In the genomic region with DNA sequence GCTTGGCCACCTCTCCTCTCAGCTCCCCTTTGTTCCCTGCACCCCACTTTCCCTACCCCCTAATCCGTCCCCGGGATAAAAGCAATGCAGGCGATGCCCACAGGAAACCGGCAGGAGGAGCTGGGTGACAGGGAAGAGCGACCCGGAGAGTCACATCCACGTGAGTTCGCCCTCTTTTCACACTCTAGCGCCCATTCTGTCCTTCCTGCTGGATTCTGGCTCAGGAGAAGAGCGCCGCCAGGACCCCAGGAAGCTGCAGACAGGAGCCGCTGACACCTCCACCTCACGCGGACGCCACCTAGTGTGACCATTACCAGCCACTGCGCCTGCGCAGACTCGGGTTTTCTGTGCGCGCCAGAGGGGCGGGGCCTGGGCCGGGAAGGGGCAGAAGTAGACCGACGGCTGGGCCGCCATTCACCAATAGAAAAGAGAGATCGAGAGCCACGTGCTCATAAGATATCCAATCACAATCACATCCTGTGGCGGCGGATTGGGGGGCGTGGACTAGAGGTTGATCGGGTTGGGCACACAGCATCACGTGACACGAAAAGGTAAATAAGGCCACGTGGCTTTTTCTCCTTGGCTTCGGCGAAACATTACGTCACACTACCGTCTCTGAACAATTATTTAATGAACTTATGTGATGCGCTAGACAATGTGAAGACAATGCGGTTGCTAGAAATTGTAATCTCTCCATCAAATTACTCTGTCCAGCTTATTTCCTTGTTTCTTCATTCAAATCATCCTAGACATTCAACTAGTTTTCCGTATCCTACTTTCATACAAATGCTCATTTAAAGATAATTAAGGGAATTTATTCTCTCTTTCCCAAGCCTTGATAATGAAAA, we compare ENCODE assay signal across 8 cellular contexts. TPM values are rescaled to one million over a fixed set of nuclear protein-coding genes. Genes with fewer than 3 reads are reported as not detected.
A peak's percentile ranks its signal among the peaks of the same experiment; 100 is the strongest.
DNase-seq lines count a peak whose midpoint lies in the region; ATAC-seq and TF ChIP-seq lines count a peak whose summit lies in the region.

No MANE protein-coding gene starts in this region.

- BruUV-seq in PC-9 (replicated peaks; lab: Mats Ljungman, UMichigan): no TSS peak

- DNase-seq in DMS79 (lab: John Stamatoyannopoulos, UW) (peak; percentile 99), KBM-7 (peak; percentile 100), PC-9 (peak; percentile 99), esophagus muscularis mucosa (ENCODE audit: extremely low spot score) (peak; percentile 100)
- peak; percentile 100 for DNase-seq in activated T-cell treated with anti-CD3 and anti-CD28 coated beads, Interleukin-2, amount 50 U/mL, for 48 hours
- DNase-seq in stimulated activated CD8-positive, alpha-beta memory T cell treated with anti-CD3 and anti-CD28 coated beads, Interleukin-7, amount 100 ng/mL, for 4 hours (ENCODE audit: low read depth in 2 of 2): peak; percentile 99 to 100

- H3K36me3 ChIP-seq in PC-9 (ENCODE audit: low read depth): no peaks in the 10 kb centered on the region
- peaks cover 0 to 3% (median 0%) of the 10 kb centered on the region in 4 donors for H3K36me3 ChIP-seq in esophagus muscularis mucosa
- no peaks in the 10 kb centered on the region for H3K36me3 ChIP-seq in muscle layer of duodenum (ENCODE audit: control insufficient read depth in 1 of 2, insufficient read depth in 2 of 2, low read length in 2 of 2)

- ATAC-seq in GM21717 (IDR thresholded peaks at IDR 0.05; ENCODE audit: unreplicated experiment): peak; percentile 97

- intact Hi-C loops in PC-9 (cut with micrococcal nuclease; ENCODE audit: unreplicated experiment) (loop anchor here (1.0 to 2.0 kb wide), 2 partner anchors 15 to 25 kb away; a partner anchor contains a TSS), esophagus muscularis mucosa (cut with DNase I) (no loop called here)

- peak; percentile 68 for TF ChIP-seq POLR2A in esophagus muscularis mucosa (IDR thresholded peaks at IDR 0.05; ENCODE audit: low read depth)

- H3K4me3 ChIP-seq in PC-9 (peak overlapping the region; percentile 82), esophagus muscularis mucosa (peak overlapping the region; percentile 55 to 71 (median 63)), muscle layer of duodenum (ENCODE audit: low read depth in 1 of 2, low read length in 2 of 2) (peak overlapping the region; percentile 70 to 74)

- TF ChIP-seq CTCF in PC-9 (conservative IDR thresholded peaks at IDR 0.05): no peak; the same call in 1 of the 2 replicates
- TF ChIP-seq CTCF in esophagus muscularis mucosa (IDR thresholded peaks at IDR 0.05): peak; percentile 46 to 76 (median 62)

- peaks cover 4% of the 10 kb centered on the region for H3K79me2 ChIP-seq in PC-9 (ENCODE audit: low read depth)

- no peak for TF ChIP-seq EP300 in esophagus muscularis mucosa (IDR thresholded peaks at IDR 0.05)

- no peaks in the 10 kb centered on the region for H3K9me2 ChIP-seq in PC-9 (ENCODE audit: insufficient read depth)

- H3K9me3 ChIP-seq in PC-9 (ENCODE audit: insufficient read depth, low read depth) (no peaks in the 10 kb centered on the region), esophagus muscularis mucosa (no peaks in the 10 kb centered on the region), muscle layer of duodenum (ENCODE audit: control insufficient read depth in 1 of 2, low read length in 2 of 2) (no peaks in the 10 kb centered on the region)

- H3K4me2 ChIP-seq in PC-9: peak overlapping the region; percentile 99

- H3K27me3 ChIP-seq in PC-9 (ENCODE audit: insufficient read depth, low read depth) (no peaks in the 10 kb centered on the region), esophagus muscularis mucosa (no peaks in the 10 kb centered on the region), muscle layer of duodenum (ENCODE audit: low read depth, low read length) (no peaks in the 10 kb centered on the region)

- in situ Hi-C loops in KBM-7 (cut with MboI; ENCODE audit: low pct_unique_long_range_greater_than_20kb, low sequenced_read_pairs): no loop called here

- no peaks in the 10 kb centered on the region for H4K20me1 ChIP-seq in PC-9 (ENCODE audit: insufficient read depth)

- no peaks in the 10 kb centered on the region for H3K4me1 ChIP-seq in PC-9 (replicated peaks; ENCODE audit: insufficient read depth)
- H3K4me1 ChIP-seq in esophagus muscularis mucosa: peaks cover 4 to 12% (median 10%) of the 10 kb centered on the region in 4 donors
- peaks cover 4% of the 10 kb centered on the region in 2 donors for H3K4me1 ChIP-seq in muscle layer of duodenum (ENCODE audit: control insufficient read depth in 1 of 2, insufficient read depth in 2 of 2, low read length in 2 of 2)

- H2AFZ ChIP-seq in PC-9: peak overlapping the region; percentile 63

- CTCF ChIA-PET in PC-9 (lab: Charles Lee): interaction anchor here (0.7 to 1.0 kb wide), 3 partner anchors 61 to 90 kb away, joined by 3 to 6 read pairs (median 3); no protein-coding TSS in a partner anchor

- 1% methylated on average over 29 of the region's 41 CpGs for WGBS in esophagus muscularis mucosa

- POLR2A ChIA-PET in PC-9 (lab: Charles Lee; ENCODE audit: unreplicated experiment): interaction anchor here (0.6 to 1.1 kb wide), 2 partner anchors 26 to 155 kb away, joined by 6 to 8 read pairs; no protein-coding TSS in a partner anchor

- H3F3A ChIP-seq in PC-9 (ENCODE audit: insufficient read depth, low read depth): 0 out of 2 replicates have a peak, but pooled peaks cover 6% of the 10 kb centered on the region

- H3K27ac ChIP-seq in PC-9 (peak overlapping the region; percentile 73), esophagus muscularis mucosa (replicated peaks in 1 of 4) (peak overlapping the region; percentile 79 to 88 (median 82)), muscle layer of duodenum (ENCODE audit: low read length) (peak overlapping the region; percentile 91)

RNA-seq across cellular contexts. Expression of a gene that starts 10.1 kb away (rescaled TPM):
- total RNA-seq in PC-9 (2021) (not detected in 2 replicates), esophagus muscularis mucosa (not detected)

RNA-seq across cellular contexts. Expression of a gene that starts 15.4 kb away (rescaled TPM):
- total RNA-seq in PC-9 (2021) (3.2 and 3.6 TPM in 2 replicates), esophagus muscularis mucosa (1 to 10 TPM in 3 of 4 donors, under 1 TPM in 1; 0.66 to 2.3 (median 2.1) TPM)

RNA-seq across cellular contexts. Expression of a gene that starts 24.4 kb away (rescaled TPM):
- total RNA-seq in PC-9 (2021) (1,857 and 3,341 TPM in 2 replicates), esophagus muscularis mucosa (under 1 TPM in 2 of 4 donors, not detected in 2; under 0.01 TPM)

RNA-seq across cellular contexts. Expression of a gene that starts 25.8 kb away (rescaled TPM):
- total RNA-seq in PC-9 (2021) (2,281 and 3,957 TPM in 2 replicates), esophagus muscularis mucosa (under 1 TPM in 2 of 4 donors, not detected in 2; under 0.01 TPM)

RNA-seq across cellular contexts. Expression of a gene that starts 51.5 kb away (rescaled TPM):
- total RNA-seq in PC-9 (2021) (0.95 and 1.7 TPM in 2 replicates), esophagus muscularis mucosa (under 1 TPM in 3 of 4 donors, not detected in 1; 0.11 to 0.19 (median 0.17) TPM)

Comparison
In these comparisons a context has a peak if more than half of its experiments do, and no peak if none do; other contexts are left out.
1. Peak in every context shown above with its lines: DNase-seq, ATAC-seq, H3K4me3 ChIP-seq and H3K27ac ChIP-seq.
2. RNA of a gene that starts 24.4 kb away (total RNA-seq): 1,857 to 3,341 TPM in PC-9; under 0.01 TPM in esophagus muscularis mucosa; every median in the first group is over 1,000 times any median in the second.